Comparison of ENCODE assay signal across 1 cellular context in the genomic region with DNA sequence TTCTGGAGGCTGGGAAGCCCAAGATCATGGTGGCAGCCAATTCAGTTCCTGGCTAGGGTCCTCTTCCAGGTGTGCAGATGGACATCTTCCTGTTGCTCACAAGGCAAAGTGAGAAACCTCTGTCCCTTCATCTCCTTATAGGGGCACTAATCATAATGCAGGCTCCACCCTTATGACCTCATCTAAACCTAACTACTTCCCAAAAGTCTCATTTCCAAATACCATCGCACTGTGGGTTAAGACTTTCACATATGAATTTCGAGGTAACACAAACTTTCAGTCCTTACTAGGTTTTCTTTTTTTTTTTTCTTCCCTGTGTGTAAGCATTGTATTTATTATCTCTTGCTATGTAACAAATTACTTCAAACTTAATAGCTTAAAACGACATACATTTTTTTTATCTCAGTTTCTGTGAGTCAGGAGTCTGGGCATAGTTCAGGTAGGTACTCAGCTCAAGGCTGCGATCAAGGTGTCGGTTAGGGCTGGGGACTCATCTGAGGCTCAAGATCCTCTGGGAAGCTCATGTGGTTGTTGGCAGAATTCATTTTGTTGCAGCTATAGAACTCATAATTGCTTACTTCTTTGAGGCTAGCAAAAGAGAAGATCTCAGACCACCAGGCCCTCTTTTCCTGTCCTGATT.
TF ChIP-seq lines count a peak whose summit lies in the region.

No MANE protein-coding gene starts in this region.

TF ChIP-seq in GM23338, 12 proteins besides CTCF, POLR2A, EP300 and RAD21 (continued from another document):
- TF ChIP-seq, protein P1, sequence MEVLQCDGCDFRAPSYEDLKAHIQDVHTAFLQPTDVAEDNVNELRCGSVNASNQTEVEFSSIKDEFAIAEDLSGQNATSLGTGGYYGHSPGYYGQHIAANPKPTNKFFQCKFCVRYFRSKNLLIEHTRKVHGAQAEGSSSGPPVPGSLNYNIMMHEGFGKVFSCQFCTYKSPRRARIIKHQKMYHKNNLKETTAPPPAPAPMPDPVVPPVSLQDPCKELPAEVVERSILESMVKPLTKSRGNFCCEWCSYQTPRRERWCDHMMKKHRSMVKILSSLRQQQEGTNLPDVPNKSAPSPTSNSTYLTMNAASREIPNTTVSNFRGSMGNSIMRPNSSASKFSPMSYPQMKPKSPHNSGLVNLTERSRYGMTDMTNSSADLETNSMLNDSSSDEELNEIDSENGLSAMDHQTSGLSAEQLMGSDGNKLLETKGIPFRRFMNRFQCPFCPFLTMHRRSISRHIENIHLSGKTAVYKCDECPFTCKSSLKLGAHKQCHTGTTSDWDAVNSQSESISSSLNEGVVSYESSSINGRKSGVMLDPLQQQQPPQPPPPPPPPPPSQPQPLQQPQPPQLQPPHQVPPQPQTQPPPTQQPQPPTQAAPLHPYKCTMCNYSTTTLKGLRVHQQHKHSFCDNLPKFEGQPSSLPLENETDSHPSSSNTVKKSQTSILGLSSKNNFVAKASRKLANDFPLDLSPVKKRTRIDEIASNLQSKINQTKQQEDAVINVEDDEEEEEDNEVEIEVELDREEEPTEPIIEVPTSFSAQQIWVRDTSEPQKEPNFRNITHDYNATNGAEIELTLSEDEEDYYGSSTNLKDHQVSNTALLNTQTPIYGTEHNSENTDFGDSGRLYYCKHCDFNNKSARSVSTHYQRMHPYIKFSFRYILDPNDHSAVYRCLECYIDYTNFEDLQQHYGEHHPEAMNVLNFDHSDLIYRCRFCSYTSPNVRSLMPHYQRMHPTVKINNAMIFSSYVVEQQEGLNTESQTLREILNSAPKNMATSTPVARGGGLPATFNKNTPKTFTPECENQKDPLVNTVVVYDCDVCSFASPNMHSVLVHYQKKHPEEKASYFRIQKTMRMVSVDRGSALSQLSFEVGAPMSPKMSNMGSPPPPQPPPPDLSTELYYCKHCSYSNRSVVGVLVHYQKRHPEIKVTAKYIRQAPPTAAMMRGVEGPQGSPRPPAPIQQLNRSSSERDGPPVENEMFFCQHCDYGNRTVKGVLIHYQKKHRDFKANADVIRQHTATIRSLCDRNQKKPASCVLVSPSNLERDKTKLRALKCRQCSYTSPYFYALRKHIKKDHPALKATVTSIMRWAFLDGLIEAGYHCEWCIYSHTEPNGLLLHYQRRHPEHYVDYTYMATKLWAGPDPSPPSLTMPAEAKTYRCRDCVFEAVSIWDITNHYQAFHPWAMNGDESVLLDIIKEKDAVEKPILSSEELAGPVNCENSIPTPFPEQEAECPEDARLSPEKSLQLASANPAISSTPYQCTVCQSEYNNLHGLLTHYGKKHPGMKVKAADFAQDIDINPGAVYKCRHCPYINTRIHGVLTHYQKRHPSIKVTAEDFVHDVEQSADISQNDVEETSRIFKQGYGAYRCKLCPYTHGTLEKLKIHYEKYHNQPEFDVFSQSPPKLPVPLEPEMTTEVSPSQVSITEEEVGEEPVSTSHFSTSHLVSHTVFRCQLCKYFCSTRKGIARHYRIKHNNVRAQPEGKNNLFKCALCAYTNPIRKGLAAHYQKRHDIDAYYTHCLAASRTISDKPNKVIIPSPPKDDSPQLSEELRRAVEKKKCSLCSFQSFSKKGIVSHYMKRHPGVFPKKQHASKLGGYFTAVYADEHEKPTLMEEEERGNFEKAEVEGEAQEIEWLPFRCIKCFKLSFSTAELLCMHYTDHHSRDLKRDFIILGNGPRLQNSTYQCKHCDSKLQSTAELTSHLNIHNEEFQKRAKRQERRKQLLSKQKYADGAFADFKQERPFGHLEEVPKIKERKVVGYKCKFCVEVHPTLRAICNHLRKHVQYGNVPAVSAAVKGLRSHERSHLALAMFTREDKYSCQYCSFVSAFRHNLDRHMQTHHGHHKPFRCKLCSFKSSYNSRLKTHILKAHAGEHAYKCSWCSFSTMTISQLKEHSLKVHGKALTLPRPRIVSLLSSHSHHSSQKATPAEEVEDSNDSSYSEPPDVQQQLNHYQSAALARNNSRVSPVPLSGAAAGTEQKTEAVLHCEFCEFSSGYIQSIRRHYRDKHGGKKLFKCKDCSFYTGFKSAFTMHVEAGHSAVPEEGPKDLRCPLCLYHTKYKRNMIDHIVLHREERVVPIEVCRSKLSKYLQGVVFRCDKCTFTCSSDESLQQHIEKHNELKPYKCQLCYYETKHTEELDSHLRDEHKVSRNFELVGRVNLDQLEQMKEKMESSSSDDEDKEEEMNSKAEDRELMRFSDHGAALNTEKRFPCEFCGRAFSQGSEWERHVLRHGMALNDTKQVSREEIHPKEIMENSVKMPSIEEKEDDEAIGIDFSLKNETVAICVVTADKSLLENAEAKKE (CRISPR knock-in tag; IDR thresholded peaks at IDR 0.05), result no peak
- TF ChIP-seq NANOG (IDR thresholded peaks at IDR 0.05; ENCODE audit: borderline replicate concordance) (no peak), CREB1 (CRISPR knock-in tag; IDR thresholded peaks at IDR 0.05; ENCODE audit: low read depth) (no peak), ZNF331 (CRISPR knock-in tag; IDR thresholded peaks at IDR 0.05; ENCODE audit: low read depth) (no peak), ZNF114 (CRISPR knock-in tag; IDR thresholded peaks at IDR 0.05) (no peak)
- TF ChIP-seq, protein P2, sequence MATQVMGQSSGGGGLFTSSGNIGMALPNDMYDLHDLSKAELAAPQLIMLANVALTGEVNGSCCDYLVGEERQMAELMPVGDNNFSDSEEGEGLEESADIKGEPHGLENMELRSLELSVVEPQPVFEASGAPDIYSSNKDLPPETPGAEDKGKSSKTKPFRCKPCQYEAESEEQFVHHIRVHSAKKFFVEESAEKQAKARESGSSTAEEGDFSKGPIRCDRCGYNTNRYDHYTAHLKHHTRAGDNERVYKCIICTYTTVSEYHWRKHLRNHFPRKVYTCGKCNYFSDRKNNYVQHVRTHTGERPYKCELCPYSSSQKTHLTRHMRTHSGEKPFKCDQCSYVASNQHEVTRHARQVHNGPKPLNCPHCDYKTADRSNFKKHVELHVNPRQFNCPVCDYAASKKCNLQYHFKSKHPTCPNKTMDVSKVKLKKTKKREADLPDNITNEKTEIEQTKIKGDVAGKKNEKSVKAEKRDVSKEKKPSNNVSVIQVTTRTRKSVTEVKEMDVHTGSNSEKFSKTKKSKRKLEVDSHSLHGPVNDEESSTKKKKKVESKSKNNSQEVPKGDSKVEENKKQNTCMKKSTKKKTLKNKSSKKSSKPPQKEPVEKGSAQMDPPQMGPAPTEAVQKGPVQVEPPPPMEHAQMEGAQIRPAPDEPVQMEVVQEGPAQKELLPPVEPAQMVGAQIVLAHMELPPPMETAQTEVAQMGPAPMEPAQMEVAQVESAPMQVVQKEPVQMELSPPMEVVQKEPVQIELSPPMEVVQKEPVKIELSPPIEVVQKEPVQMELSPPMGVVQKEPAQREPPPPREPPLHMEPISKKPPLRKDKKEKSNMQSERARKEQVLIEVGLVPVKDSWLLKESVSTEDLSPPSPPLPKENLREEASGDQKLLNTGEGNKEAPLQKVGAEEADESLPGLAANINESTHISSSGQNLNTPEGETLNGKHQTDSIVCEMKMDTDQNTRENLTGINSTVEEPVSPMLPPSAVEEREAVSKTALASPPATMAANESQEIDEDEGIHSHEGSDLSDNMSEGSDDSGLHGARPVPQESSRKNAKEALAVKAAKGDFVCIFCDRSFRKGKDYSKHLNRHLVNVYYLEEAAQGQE (IDR thresholded peaks at IDR 0.05; ENCODE audit: unreplicated experiment), result no peak
